ENCODE assay signal across 8 cellular contexts in genomic region chr15:40930430-40931299, GRCh38. TPM values are rescaled to one million over a fixed set of nuclear protein-coding genes. Genes with fewer than 3 reads are reported as not detected.
DNase-seq lines count a peak whose midpoint lies in the region; ATAC-seq and TF ChIP-seq lines count a peak whose summit lies in the region.

No MANE protein-coding gene starts in this region.

- H3K27ac ChIP-seq in 22Rv1 (no peak overlapping the region), breast epithelium (peak overlapping the region in 1 of 2 donors; percentile 52)

- TF ChIP-seq POLR2A in breast epithelium (IDR thresholded peaks at IDR 0.05), result no peak

- H3K36me3 ChIP-seq in breast epithelium (no peaks in the 10 kb centered on the region), kidney epithelial cell (ENCODE audit: control insufficient read depth, insufficient read depth, low read length) (no peaks in the 10 kb centered on the region)

- no peaks in the 10 kb centered on the region for H3K9me3 Mint-ChIP-seq in stimulated activated effector memory CD8-positive, alpha-beta T cell treated with anti-CD3 and anti-CD28 coated beads, Interleukin-12 subunit alpha, Interleukin-12 subunit beta, amount 100 ng/mL, for 72 hours

- peak overlapping the region; percentile 46 to 60 (median 57) for H3K4me3 ChIP-seq in breast epithelium
- H3K4me3 ChIP-seq in kidney epithelial cell (ENCODE audit: low read depth, low read length), result peak overlapping the region; percentile 14

- H3K27me3 ChIP-seq in breast epithelium, result peaks cover 6 to 64% of the 10 kb centered on the region in 2 donors
- peaks cover 81% of the 10 kb centered on the region for H3K27me3 ChIP-seq in kidney epithelial cell (ENCODE audit: control insufficient read depth, insufficient read depth, low read length)

- H3K4me1 Mint-ChIP-seq in stimulated activated effector memory CD8-positive, alpha-beta T cell treated with anti-CD3 and anti-CD28 coated beads, Interleukin-12 subunit alpha, Interleukin-12 subunit beta, amount 100 ng/mL, for 72 hours, result peaks cover 52% of the 10 kb centered on the region

- no peaks in the 10 kb centered on the region for H3K9me3 ChIP-seq in breast epithelium

- DNase-seq in GM20000 (ENCODE audit: low spot score) (peak; percentile 83), RPMI8226 (peak; percentile 66), breast epithelium (ENCODE audit: low spot score in 2 of 2) (no peak), kidney epithelial cell (ENCODE audit: low read depth) (no peak)
- DNase-seq in stimulated activated effector memory CD8-positive, alpha-beta T cell treated with anti-CD3 and anti-CD28 coated beads, Interleukin-12 subunit alpha, Interleukin-12 subunit beta, amount 100 ng/mL, for 72 hours (ENCODE audit: low spot score in 2 of 2), result peak in 1 of 2 donors; percentile 75

- peak overlapping the region; percentile 72 for H3K4me3 Mint-ChIP-seq in stimulated activated effector memory CD8-positive, alpha-beta T cell treated with anti-CD3 and anti-CD28 coated beads, Interleukin-12 subunit alpha, Interleukin-12 subunit beta, amount 100 ng/mL, for 72 hours

- H3K4me1 ChIP-seq in breast epithelium, result peaks cover 10 to 27% of the 10 kb centered on the region in 2 donors

- H3K36me3 Mint-ChIP-seq in stimulated activated effector memory CD8-positive, alpha-beta T cell treated with anti-CD3 and anti-CD28 coated beads, Interleukin-12 subunit alpha, Interleukin-12 subunit beta, amount 100 ng/mL, for 72 hours, result peaks cover 7% of the 10 kb centered on the region

- TF ChIP-seq CTCF in 22Rv1 (IDR thresholded peaks at IDR 0.05), result peak; percentile 91
- TF ChIP-seq CTCF in GM20000 (IDR thresholded peaks at IDR 0.05; ENCODE audit: extremely low read depth, missing control alignments), result peak; percentile 81
- peak in 2 of 3 donors; percentile 19 to 25 for TF ChIP-seq CTCF in breast epithelium (IDR thresholded peaks at IDR 0.05)
- peak; percentile 90 for TF ChIP-seq CTCF in kidney epithelial cell (IDR thresholded peaks at IDR 0.05; ENCODE audit: insufficient read depth, low read length, poor library complexity, severe bottlenecking)

- no peak overlapping the region for H3K27ac Mint-ChIP-seq in stimulated activated effector memory CD8-positive, alpha-beta T cell treated with anti-CD3 and anti-CD28 coated beads, Interleukin-12 subunit alpha, Interleukin-12 subunit beta, amount 100 ng/mL, for 72 hours

- intact Hi-C loops in breast epithelium (cut with DNase I; ENCODE audit: low total_unique reads), result no loop called here

- peak; percentile 15 for ATAC-seq in stimulated activated effector memory CD8-positive, alpha-beta T cell treated with anti-CD3 and anti-CD28 coated beads, Interleukin-12 subunit alpha, Interleukin-12 subunit beta, amount 100 ng/mL, for 72 hours
- ATAC-seq in HG03342 (IDR thresholded peaks at IDR 0.05; ENCODE audit: unreplicated experiment), result no peak
- ATAC-seq in HG03565 (IDR thresholded peaks at IDR 0.05; ENCODE audit: unreplicated experiment), result no peak

RNA-seq across cellular contexts. Expression of gene DLL4, which starts 1.5 kb away (rescaled TPM):
- total RNA-seq in breast epithelium (10 to 100 TPM in 1 of 3 donors, 1 to 10 TPM in 2; 3.5 to 10.5 (median 5.0) TPM), kidney epithelial cell (0.50 and 0.82 TPM in 2 replicates)

RNA-seq across cellular contexts. Expression of gene CHAC1, which starts 22.6 kb away (rescaled TPM):
- 10 to 100 TPM in 1 of 3 donors, 1 to 10 TPM in 1, under 1 TPM in 1; 0.32 to 11.9 (median 2.9) TPM for total RNA-seq in breast epithelium
- 84.4 and 86.3 TPM in 2 replicates for total RNA-seq in kidney epithelial cell

RNA-seq across cellular contexts. Expression of gene VPS18, which starts 36.4 kb away (rescaled TPM):
- total RNA-seq in breast epithelium (10 to 100 TPM; 23.2 to 25.0 (median 23.9) TPM), kidney epithelial cell (66.0 and 69.4 TPM in 2 replicates)

RNA-seq across cellular contexts. Expression of gene RHOV, which starts 56.6 kb away (rescaled TPM):
- 10 to 100 TPM in 1 of 3 donors, 1 to 10 TPM in 1, not detected in 1; 8.5 to 12.1 TPM for total RNA-seq in breast epithelium
- total RNA-seq in kidney epithelial cell, result 2.0 and 3.6 TPM in 2 replicates

Comparison
In these comparisons a context has a peak if more than half of its experiments do, and no peak if none do; other contexts are left out.
1. CTCF ChIP-seq: peak in every context shown above with its lines; median percentile 91 in 22Rv1; 90 in kidney epithelial cell; 81 in GM20000; 22 in breast epithelium.
2. DNase-seq: peak in GM20000 (single experiment) and RPMI8226 (single experiment); none in breast epithelium (0 of 2) and kidney epithelial cell (single experiment).